ENCODE assay signal across 23 cellular contexts in genomic region chr1:203544485-203544884, GRCh38. TPM values are rescaled to one million over a fixed set of nuclear protein-coding genes. Genes with fewer than 3 reads are reported as not detected.
DNase-seq lines count a peak whose midpoint lies in the region; ATAC-seq, FAIRE-seq and TF ChIP-seq lines count a peak whose summit lies in the region.
"Had no signal": no experiment of that assay in that cellular context is flagged by ENCODE, and none has a peak within 500 bp of the region (broad histone marks: within the 10 kb centered on the region; RNA-seq: fewer than 3 reads in every experiment).

No MANE protein-coding gene starts in this region.

- H3K4me3 Mint-ChIP-seq in CD14-positive monocyte, result no peak overlapping the region
- H3K4me3 Mint-ChIP-seq: CD4-positive, alpha-beta memory T cell had no signal

- H3K79me2 ChIP-seq in K562 (ENCODE audit: control insufficient read depth, insufficient read depth, low read length), result no peaks in the 10 kb centered on the region

- no peak overlapping the region for H3K4me3 ChIP-seq in K562
- no peak overlapping the region for H3K4me3 ChIP-seq in muscle layer of colon (ENCODE audit: low read depth in 1 of 2, low read length in 2 of 2)
- H3K4me3 ChIP-seq: GM23248 had no signal

- H3K27me3 Mint-ChIP-seq in CD14-positive monocyte (ENCODE audit: low read depth in 3 of 3), result peaks cover 2 to 8% (median 3%) of the 10 kb centered on the region in 3 donors

- POLR2A ChIA-PET in K562 (lab: Yijun Ruan, JAX), result interaction anchor here (0.8 kb wide), 1 partner anchor 893 kb away, joined by 3 read pairs; no protein-coding TSS in a partner anchor

- peak; percentile 67 for DNase-seq in EH (ENCODE audit: low read depth)
- DNase-seq in M059J (ENCODE audit: low read depth), result peak; percentile 57
- DNase-seq in K562 (ENCODE audit: extremely low read depth in 1 of 4, low spot score in 3 of 4), result no peak
- no peak for DNase-seq in left lobe of liver (ENCODE audit: low spot score)
- DNase-seq in SW480 (ENCODE audit: low spot score), result no peak
- DNase-seq in CD14-positive monocyte (ENCODE audit: low spot score), result no peak
- DNase-seq: 8988T; BE2C; Calu3; CD4-positive, alpha-beta memory T cell; DMS79; GM23248; NCI-H1092; NCI-H146; NCI-H2227 treated with DMSO at 0.1 percent for 48 hours; NCI-H524; RPMI8226 had no signal

- H3K9me1 ChIP-seq in K562 (ENCODE audit: control insufficient read depth, insufficient read depth, low read length), result no peaks in the 10 kb centered on the region

- H3K9ac ChIP-seq in K562 (ENCODE audit: insufficient read depth in 1 of 2, low read depth in 2 of 2, low read length in 2 of 2) (no peak overlapping the region), muscle layer of colon (ENCODE audit: low read length) (no peak overlapping the region)
- H3K9ac ChIP-seq: GM23248, KMS-11 had no signal

- TF ChIP-seq EP300 in K562 (IDR thresholded peaks at IDR 0.05; ENCODE audit: low read length), result no peak

- H2AFZ ChIP-seq in K562 (ENCODE audit: low read depth, low read length), result no peak overlapping the region
- H2AFZ ChIP-seq: GM23248 had no signal

- TF ChIP-seq CTCF in K562 (IDR thresholded peaks at IDR 0.05 in 2 of 3, conservative IDR thresholded peaks at IDR 0.05 in 1 of 3; ENCODE audit: insufficient read depth in 2 of 3, low read depth in 1 of 3, low read length in 3 of 3) (no peak), CD14-positive monocyte (IDR thresholded peaks at IDR 0.05) (no peak)

- no peak overlapping the region for H3K27ac Mint-ChIP-seq in CD14-positive monocyte
- H3K27ac Mint-ChIP-seq: CD4-positive, alpha-beta memory T cell had no signal

- WGBS in K562 (ENCODE audit: insufficient coverage, low coverage, missing lambda C conversion rate), result 3% methylated on average over 3 of the region's 3 CpGs

- no peaks in the 10 kb centered on the region for H3K4me1 Mint-ChIP-seq in CD14-positive monocyte
- H3K4me1 Mint-ChIP-seq: CD4-positive, alpha-beta memory T cell had no signal

- CTCF ChIA-PET in K562 (lab: Yijun Ruan, JAX; ENCODE audit: low intra/inter-chr PET ratio), result no interaction called here

- H3K9me3 Mint-ChIP-seq in CD14-positive monocyte, result no peaks in the 10 kb centered on the region
- H3K9me3 Mint-ChIP-seq: CD4-positive, alpha-beta memory T cell had no signal

- H3K27me3 ChIP-seq in K562 (ENCODE audit: control insufficient read depth in 2 of 2, insufficient read depth in 2 of 2, low read length in 2 of 2) (peaks cover 20 to 22% of the 10 kb centered on the region in 2 experiments; a peak in 4 of 5 replicates), muscle layer of colon (ENCODE audit: control insufficient read depth in 1 of 2, insufficient read depth in 2 of 2, low read length in 2 of 2) (no peaks in the 10 kb centered on the region)
- H3K27me3 ChIP-seq: BE2C had no signal

- intact Hi-C loops in K562 (cut with micrococcal nuclease) (no loop called here), CD14-positive monocyte (cut with micrococcal nuclease) (no loop called here)

- TF ChIP-seq RAD21 in K562 (CRISPR knock-in tag; conservative IDR thresholded peaks at IDR 0.05 in 1 of 2, IDR thresholded peaks at IDR 0.05 in 1 of 2), result no peak

- H3K4me1 ChIP-seq in K562 (replicated peaks in 1 of 2; ENCODE audit: control insufficient read depth in 2 of 2, insufficient read depth in 2 of 2, low read length in 2 of 2) (peaks cover 0 to 2% of the 10 kb centered on the region in 2 experiments; a peak in 1 of 5 replicates), muscle layer of colon (ENCODE audit: insufficient read depth, low read length) (peaks cover 16% of the 10 kb centered on the region)
- H3K4me1 ChIP-seq: BE2C had no signal

- H3K9me3 ChIP-seq in K562 (replicated peaks; ENCODE audit: control insufficient read depth, insufficient read depth, low read depth, low read length) (no peaks in the 10 kb centered on the region), muscle layer of colon (ENCODE audit: low read length) (no peaks in the 10 kb centered on the region)
- H3K9me3 ChIP-seq: BE2C had no signal

- in situ Hi-C loops in K562 (cut with MboI), result no loop called here

- no TSS peak for BruUV-seq in K562 (replicated peaks; lab: Mats Ljungman, UMichigan)

- H3K4me2 ChIP-seq in K562 (ENCODE audit: insufficient read depth, low read length), result no peak overlapping the region
- H3K4me2 ChIP-seq: KMS-11 had no signal

- H3K36me3 ChIP-seq in K562 (ENCODE audit: control insufficient read depth, insufficient read depth, low read length) (no peaks in the 10 kb centered on the region), muscle layer of colon (ENCODE audit: insufficient read depth, low read length) (no peaks in the 10 kb centered on the region)
- H3K36me3 ChIP-seq: BE2C had no signal

- H3K27ac ChIP-seq in K562 (ENCODE audit: extremely low read depth, low read depth, low read length), result no peak overlapping the region
- peak overlapping the region; percentile 57 for H3K27ac ChIP-seq in muscle layer of colon (ENCODE audit: low read depth, low read length)
- H3K27ac ChIP-seq: GM23248, KMS-11 had no signal

- H3K36me3 Mint-ChIP-seq in CD14-positive monocyte, result no peaks in the 10 kb centered on the region
- H3K36me3 Mint-ChIP-seq: CD4-positive, alpha-beta memory T cell had no signal

- TF ChIP-seq POLR2A in K562 (conservative IDR thresholded peaks at IDR 0.05), result no peak

- H4K20me1 ChIP-seq in K562 (replicated peaks; ENCODE audit: control insufficient read depth, insufficient read depth, low read length), result no peaks in the 10 kb centered on the region

- no peak for FAIRE-seq in K562 (lab: Jason Lieb, UNC)
- FAIRE-seq: G401.6 had no signal

- no peak for ATAC-seq in K562
- no peak for ATAC-seq in left lobe of liver
- ATAC-seq in GM18520 (IDR thresholded peaks at IDR 0.05; ENCODE audit: unreplicated experiment), result no peak

TF ChIP-seq in K562, 482 proteins besides CTCF, POLR2A, EP300 and RAD21:
- TF ChIP-seq PML (IDR thresholded peaks at IDR 0.05; ENCODE audit: low read length) (no peak), ZNF384 (IDR thresholded peaks at IDR 0.05; ENCODE audit: low read depth, low read length) (peak; percentile 77)

RNA-seq across cellular contexts. Expression of gene OPTC, which starts 50.5 kb away (rescaled TPM):
- not detected in 2 replicates for total RNA-seq in M059J (2014; rRNA removed; shearing (Covaris generic))
- total RNA-seq in K562 (2011; cell fraction: chromatin; rRNA removed; ENCODE audit: low replicate concordance), result not detected in 2 replicates
- not detected in 2 replicates for total RNA-seq in K562 (2011; cell fraction: nucleolus; rRNA removed)
- total RNA-seq in K562 (2011; cell fraction: nucleoplasm; rRNA removed), result not detected in 2 replicates
- total RNA-seq in K562 (2014; rRNA removed) (not detected in 2 replicates), K562 (2014; rRNA removed; fragmentation: Illumina TruSeq; extraction: Trizol) (not detected in 2 replicates), K562 (2015; rRNA removed; fragmentation: Illumina TruSeq; extraction: Trizol) (not detected in 2 replicates), K562 (2021) (not detected in 2 replicates), left lobe of liver (not detected)
- polyA plus RNA-seq in K562 (2011; rRNA removed) (not detected in 2 replicates), K562 (2014; fragmentation: Illumina TruSeq; extraction: Trizol) (not detected in 2 replicates), K562 (2014; fragmentation: Nextera tagmentation; extraction: Ambion mirVana) (not detected), K562 (2014; rRNA removed) (not detected in 2 replicates), CD14-positive monocyte (not detected)
- polyA plus RNA-seq in K562 (2011; cell fraction: cytosol; rRNA removed), result not detected in 2 replicates
- polyA plus RNA-seq in K562 (2011; cell fraction: nucleus; rRNA removed), result not detected in 2 replicates
- polyA plus RNA-seq in K562 (2012), result not detected in 2 replicates
- polyA minus RNA-seq in K562 (2011; rRNA and poly(A)+ RNA removed), result not detected in 2 replicates
- polyA minus RNA-seq in K562 (2011; cell fraction: cytosol; rRNA and poly(A)+ RNA removed), result not detected in 2 replicates
- polyA minus RNA-seq in K562 (2011; cell fraction: nucleus; rRNA and poly(A)+ RNA removed), result not detected in 2 replicates
- total RNA-seq: Calu3; CD4-positive, alpha-beta memory T cell; GM23248; MCF 10A; OCI-LY7 had no signal
- polyA plus RNA-seq: CD4-positive, alpha-beta memory T cell; GM23248 had no signal

Comparison
In these comparisons a context has a peak if more than half of its experiments do, and no peak if none do; other contexts are left out.
1. DNase-seq: peak in EH (single experiment) and M059J (single experiment); none in K562 (0 of 4), left lobe of liver (single experiment), SW480 (single experiment) and CD14-positive monocyte (single experiment).